Comparison of ENCODE assay signal across 8 cellular contexts in the genomic region with DNA sequence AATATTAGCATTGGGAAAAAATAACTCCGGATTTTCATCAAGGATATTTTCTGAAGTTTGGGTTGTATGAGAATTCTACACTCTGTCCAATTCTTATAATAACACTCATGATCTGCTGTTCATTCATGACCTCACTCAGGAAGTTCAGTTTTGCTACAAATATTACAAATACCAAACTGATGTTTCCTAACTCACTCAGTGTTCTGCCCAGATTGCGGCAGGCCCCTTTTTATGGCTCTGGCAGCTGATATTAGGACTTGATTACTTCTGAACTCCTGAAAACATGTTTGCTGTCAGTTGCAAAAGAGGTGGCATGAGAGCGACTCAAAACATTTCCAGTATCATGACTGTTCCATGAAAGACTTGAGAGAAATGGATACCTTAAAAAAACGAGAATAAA.
DNase-seq lines count a peak whose midpoint lies in the region; ATAC-seq and TF ChIP-seq lines count a peak whose summit lies in the region.
"Had no signal": no experiment of that assay in that cellular context is flagged by ENCODE, and none has a peak within 500 bp of the region (broad histone marks: within the 10 kb centered on the region; RNA-seq: fewer than 3 reads in every experiment).

No MANE protein-coding gene starts in this region.

- H3K36me3 ChIP-seq in mesenchymal stem cell (ENCODE audit: control insufficient read depth in 1 of 2, insufficient read depth in 2 of 2, low read depth in 1 of 2, low read length in 2 of 2): no peaks in the 10 kb centered on the region
- H3K36me3 ChIP-seq in vagina: no peaks in the 10 kb centered on the region

- H3K9ac ChIP-seq in mesenchymal stem cell (ENCODE audit: low read length): peak overlapping the region; percentile 82

- no peak overlapping the region for H3K23ac ChIP-seq in mesenchymal stem cell (ENCODE audit: low read length in 2 of 2)

- 6% methylated on average over 2 of the region's 4 CpGs for WGBS in mesenchymal stem cell

- no peak overlapping the region for H3K4me2 ChIP-seq in mesenchymal stem cell (ENCODE audit: low read length, poor library complexity, severe bottlenecking)

- H3K4ac ChIP-seq in mesenchymal stem cell (ENCODE audit: low read depth in 1 of 2, low read length in 2 of 2): no peak overlapping the region

- H3K4me1 ChIP-seq in mesenchymal stem cell (ENCODE audit: control insufficient read depth, insufficient read depth, low read depth, low read length): peaks cover 10% of the 10 kb centered on the region
- H3K4me1 ChIP-seq in vagina: peaks cover 16% of the 10 kb centered on the region

- no peak overlapping the region for H4K8ac ChIP-seq in mesenchymal stem cell (ENCODE audit: low read length)

- no peak for ATAC-seq in GM21576 (IDR thresholded peaks at IDR 0.05; ENCODE audit: unreplicated experiment)

- H3K14ac ChIP-seq in mesenchymal stem cell (ENCODE audit: low read length in 2 of 2): no peak overlapping the region

- no peak for TF ChIP-seq CTCF in vagina (IDR thresholded peaks at IDR 0.05)

- H2BK120ac ChIP-seq in mesenchymal stem cell (ENCODE audit: low read depth, low read length): no peak overlapping the region

- H3K18ac ChIP-seq in mesenchymal stem cell (ENCODE audit: low read depth in 1 of 2, low read length in 2 of 2): no peak overlapping the region

- no peaks in the 10 kb centered on the region for H3K79me1 ChIP-seq in mesenchymal stem cell (replicated peaks; ENCODE audit: low read length, poor library complexity, severe bottlenecking)

- no peak overlapping the region for H2AFZ ChIP-seq in mesenchymal stem cell (ENCODE audit: low read depth, low read length)

- H2BK5ac ChIP-seq in mesenchymal stem cell (ENCODE audit: low read depth, low read length, poor library complexity, severe bottlenecking): no peak overlapping the region

- peak; percentile 53 for DNase-seq in M059J (ENCODE audit: low read depth)
- DNase-seq in epidermal melanocyte (ENCODE audit: insufficient read length, low spot score): peak; percentile 42
- peak; percentile 72 for DNase-seq in mesenchymal stem cell
- no peak for DNase-seq in vagina (ENCODE audit: extremely low spot score in 2 of 2)
- DNase-seq in erythroblast (lab: John Stamatoyannopoulos, UW): no peak
- DNase-seq in NCI-H2227 (lab: John Stamatoyannopoulos, UW; ENCODE audit: unreplicated experiment): no peak
- DNase-seq: NCI-H82 had no signal

- H3K4me3 ChIP-seq in mesenchymal stem cell (ENCODE audit: insufficient read depth in 1 of 2, low read depth in 1 of 2, low read length in 2 of 2) (peak overlapping the region in 1 of 2 experiments; percentile 12), vagina (no peak overlapping the region)

- intact Hi-C loops in vagina (cut with DNase I): no loop called here

- peak overlapping the region; percentile 70 for H3K27ac ChIP-seq in mesenchymal stem cell (ENCODE audit: low read length, poor library complexity, severe bottlenecking)
- peak overlapping the region; percentile 5 for H3K27ac ChIP-seq in vagina

- H2AK5ac ChIP-seq in mesenchymal stem cell (ENCODE audit: low read length, severe bottlenecking): no peak overlapping the region

- no peaks in the 10 kb centered on the region for H3K27me3 ChIP-seq in mesenchymal stem cell (ENCODE audit: control insufficient read depth in 1 of 2, insufficient read depth in 1 of 2, low read length in 2 of 2)
- no peaks in the 10 kb centered on the region for H3K27me3 ChIP-seq in vagina

- H3K9me3 ChIP-seq in mesenchymal stem cell (ENCODE audit: control insufficient read depth, low read length): no peaks in the 10 kb centered on the region
- H3K9me3 ChIP-seq in vagina: no peaks in the 10 kb centered on the region

- H2BK12ac ChIP-seq in mesenchymal stem cell (ENCODE audit: low read length in 2 of 2): no peak overlapping the region

- H2BK15ac ChIP-seq in mesenchymal stem cell (ENCODE audit: low read depth, poor library complexity, severe bottlenecking): no peak overlapping the region

- TF ChIP-seq POLR2A in vagina (IDR thresholded peaks at IDR 0.05) (no peak), erythroblast (IDR thresholded peaks at IDR 0.05; ENCODE audit: low read length) (no peak)

- no peak overlapping the region for H4K91ac ChIP-seq in mesenchymal stem cell (ENCODE audit: low read length)

Comparison
In these comparisons a context has a peak if more than half of its experiments do, and no peak if none do; other contexts are left out.
1. DNase-seq: peak in M059J (single experiment), epidermal melanocyte (single experiment) and mesenchymal stem cell (single experiment); none in vagina (0 of 2), erythroblast (0 of 2) and NCI-H2227 (single experiment).